Comparison of ENCODE assay signal across 19 cellular contexts in the genomic region with DNA sequence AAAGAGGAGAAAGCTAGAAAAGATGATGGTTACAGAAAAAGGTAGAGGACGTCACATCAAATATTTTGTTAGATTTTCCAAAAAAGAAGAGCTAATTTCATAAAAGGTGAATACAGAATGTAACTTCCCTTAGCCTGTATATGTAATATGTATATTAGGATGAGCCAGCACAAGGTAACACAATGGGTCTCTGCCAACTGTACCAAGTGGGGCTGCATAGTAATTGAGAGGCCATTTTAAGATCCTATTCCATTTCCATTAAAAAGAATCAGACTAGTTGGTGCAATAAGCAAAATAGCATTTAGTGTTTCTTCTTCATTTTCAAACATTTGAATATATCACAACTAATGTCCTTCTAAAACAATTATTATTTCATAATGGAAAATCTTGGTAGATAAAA.
DNase-seq lines count a peak whose midpoint lies in the region; ATAC-seq, FAIRE-seq and TF ChIP-seq lines count a peak whose summit lies in the region.
"Had no signal": no experiment of that assay in that cellular context is flagged by ENCODE, and none has a peak within 500 bp of the region (broad histone marks: within the 10 kb centered on the region; RNA-seq: fewer than 3 reads in every experiment).

No MANE protein-coding gene starts in this region.

- H3K27ac ChIP-seq in mammary epithelial cell (ENCODE audit: insufficient read depth, low read depth, low read length) (no peak overlapping the region), keratinocyte (ENCODE audit: control insufficient read depth, insufficient read depth, low read length) (peak overlapping the region; percentile 86), MM.1S (ENCODE audit: low read length) (no peak overlapping the region)

- peaks cover 5% of the 10 kb centered on the region for H3K36me3 Mint-ChIP-seq in Calu3 (ENCODE audit: insufficient read depth, unreplicated experiment)
- H3K36me3 Mint-ChIP-seq in activated naive CD4-positive, alpha-beta T cell treated with anti-CD3 and anti-CD28 coated beads, Interleukin-2, amount 50 U/mL, for 72 hours: no peaks in the 10 kb centered on the region
- H3K36me3 Mint-ChIP-seq: CD4-positive, CD25-positive, alpha-beta regulatory T cell had no signal

- ATAC-seq in activated naive CD4-positive, alpha-beta T cell treated with anti-CD3 and anti-CD28 coated beads, Interleukin-2, amount 50 U/mL, for 72 hours: no peak
- ATAC-seq: K562 had no signal

- H2AFZ ChIP-seq in mammary epithelial cell (ENCODE audit: low read depth, low read length) (no peak overlapping the region), keratinocyte (ENCODE audit: control insufficient read depth, low read length) (peak overlapping the region; percentile 56), MM.1S (ENCODE audit: low read length) (no peak overlapping the region)

- intact Hi-C loops in Calu3 (cut with micrococcal nuclease; ENCODE audit: unreplicated experiment): no loop called here
- intact Hi-C loops in mammary epithelial cell (cut with micrococcal nuclease): no loop called here

- peaks cover 36% of the 10 kb centered on the region for H3K4me1 Mint-ChIP-seq in Calu3 (ENCODE audit: low read depth, unreplicated experiment)
- H3K4me1 Mint-ChIP-seq: B cell had no signal

- no peak for DNase-seq in Calu3
- peak; percentile 36 for DNase-seq in NCI-H69 (lab: John Stamatoyannopoulos, UW)
- no peak for DNase-seq in mammary epithelial cell
- DNase-seq in keratinocyte (ENCODE audit: low read depth, low spot score): no peak
- no peak for DNase-seq in MM.1S
- DNase-seq in HUDEP-2 (lab: John Stamatoyannopoulos, UW; ENCODE audit: unreplicated experiment in 76 of 76): no peak
- DNase-seq in activated naive CD4-positive, alpha-beta T cell treated with anti-CD3 and anti-CD28 coated beads, Interleukin-2, amount 50 U/mL, for 72 hours (ENCODE audit: low spot score in 2 of 2): no peak
- DNase-seq: CD4-positive, CD25-positive, alpha-beta regulatory T cell; COR-L47; GF-D8; H9; NCI-H1105 treated with DMSO at 0.1 percent for 48 hours; NCI-H1694 treated with DMSO at 0.1 percent for 48 hours; NCI-H2107; NCI-H524 treated with DMSO at 0.1 percent for 48 hours; NK-92 treated with Interleukin-12 subunit alpha and Interleukin-12 subunit beta, amount 100 ng/mL, for 24 hours; SHP77 treated with DMSO at 0.1 percent for 48 hours had no signal

- no peaks in the 10 kb centered on the region for H3K36me3 ChIP-seq in mammary epithelial cell (ENCODE audit: insufficient read depth, low read length)
- H3K36me3 ChIP-seq in keratinocyte (ENCODE audit: control insufficient read depth in 2 of 2, extremely low read depth in 1 of 2, insufficient read depth in 2 of 2, low read length in 2 of 2): no peaks in the 10 kb centered on the region
- H3K36me3 ChIP-seq in MM.1S (replicated peaks; ENCODE audit: insufficient read depth, low read length): no peaks in the 10 kb centered on the region

- H3K9me3 ChIP-seq in mammary epithelial cell (replicated peaks; ENCODE audit: insufficient read depth, low read length) (no peaks in the 10 kb centered on the region), keratinocyte (ENCODE audit: control insufficient read depth, low read depth, low read length) (no peaks in the 10 kb centered on the region), MM.1S (replicated peaks; ENCODE audit: insufficient read depth, low read length) (no peaks in the 10 kb centered on the region)

- H3K9ac ChIP-seq in mammary epithelial cell (ENCODE audit: insufficient read depth, low read length) (no peak overlapping the region), keratinocyte (ENCODE audit: control insufficient read depth, extremely low read depth, insufficient read depth, low read length) (no peak overlapping the region), MM.1S (ENCODE audit: low read length) (no peak overlapping the region)

- H3K79me2 ChIP-seq in mammary epithelial cell (ENCODE audit: insufficient read depth, low read length) (no peaks in the 10 kb centered on the region), keratinocyte (ENCODE audit: control insufficient read depth, insufficient read depth, low read length) (no peaks in the 10 kb centered on the region), MM.1S (ENCODE audit: low read length) (no peaks in the 10 kb centered on the region)

- in situ Hi-C loops in mammary epithelial cell (cut with MboI; ENCODE audit: low sequenced_read_pairs in 2 of 2): no loop called here

- no peaks in the 10 kb centered on the region for H3K9me2 ChIP-seq in MM.1S (replicated peaks; ENCODE audit: insufficient read depth, low read length)

- H3K4me1 ChIP-seq in mammary epithelial cell (ENCODE audit: insufficient read depth, low read length) (peaks cover 38% of the 10 kb centered on the region), keratinocyte (ENCODE audit: control insufficient read depth, extremely low read depth, insufficient read depth, low read length) (peaks cover 50% of the 10 kb centered on the region), MM.1S (ENCODE audit: low read length) (peaks cover 20% of the 10 kb centered on the region)

- H3K27me3 Mint-ChIP-seq in Calu3 (ENCODE audit: unreplicated experiment): no peaks in the 10 kb centered on the region
- H3K27me3 Mint-ChIP-seq: B cell; CD4-positive, CD25-positive, alpha-beta regulatory T cell had no signal

- H3K4me3 ChIP-seq in mammary epithelial cell (replicated peaks in 1 of 3; ENCODE audit: insufficient read depth in 1 of 3, low read depth in 2 of 3, low read length in 3 of 3): no peak overlapping the region
- no peak overlapping the region for H3K4me3 ChIP-seq in keratinocyte (ENCODE audit: control insufficient read depth in 2 of 3, extremely low read depth in 1 of 3, insufficient read depth in 2 of 3, low read depth in 1 of 3, low read length in 3 of 3)
- H3K4me3 ChIP-seq in MM.1S (ENCODE audit: low read length): no peak overlapping the region
- H3K4me3 ChIP-seq: K562 had no signal

- dilution Hi-C loops in mammary epithelial cell (cut with HindIII; ENCODE audit: low sequenced_read_pairs) (no loop called here), keratinocyte (cut with MboI; ENCODE audit: extremely low pct_ligation_motif_present, low sequenced_read_pairs) (no loop called here)

- CTCF ChIA-PET in Calu3 (lab: Charles Lee) (no interaction called here), mammary epithelial cell (lab: Charles Lee; ENCODE audit: low non-redundant PET) (no interaction called here)

- 95% methylated on average over 1 of the region's 1 CpG for WGBS in mammary epithelial cell (ENCODE audit: low coverage, missing lambda C conversion rate)

- H4K20me1 ChIP-seq in mammary epithelial cell (ENCODE audit: insufficient read depth, low read length) (no peaks in the 10 kb centered on the region), keratinocyte (ENCODE audit: control insufficient read depth, extremely low read depth, insufficient read depth, low read length) (no peaks in the 10 kb centered on the region), MM.1S (ENCODE audit: insufficient read depth, low read length) (no peaks in the 10 kb centered on the region)

- peak overlapping the region; percentile 94 for H3K27ac Mint-ChIP-seq in Calu3 (ENCODE audit: unreplicated experiment)
- H3K27ac Mint-ChIP-seq in activated naive CD4-positive, alpha-beta T cell treated with anti-CD3 and anti-CD28 coated beads, Interleukin-2, amount 50 U/mL, for 72 hours: no peak overlapping the region
- H3K27ac Mint-ChIP-seq: B cell; CD4-positive, CD25-positive, alpha-beta regulatory T cell; H9 had no signal

- no peak for FAIRE-seq in keratinocyte (lab: Jason Lieb, UNC)
- FAIRE-seq: K562 had no signal

- H3K9me1 ChIP-seq in keratinocyte (ENCODE audit: control insufficient read depth, extremely low read depth, insufficient read depth, low read length): no peaks in the 10 kb centered on the region

- peaks cover 15% of the 10 kb centered on the region for H3F3A ChIP-seq in MM.1S (ENCODE audit: insufficient read depth, low read length)

- peaks cover 2% of the 10 kb centered on the region for H3K9me3 Mint-ChIP-seq in Calu3 (ENCODE audit: low read depth, unreplicated experiment)
- H3K9me3 Mint-ChIP-seq in activated naive CD4-positive, alpha-beta T cell treated with anti-CD3 and anti-CD28 coated beads, Interleukin-2, amount 50 U/mL, for 72 hours: no peaks in the 10 kb centered on the region

- peak overlapping the region; percentile 36 for H3K4me2 ChIP-seq in mammary epithelial cell (ENCODE audit: insufficient read depth, low read depth, low read length)
- H3K4me2 ChIP-seq in keratinocyte (ENCODE audit: control insufficient read depth, extremely low read depth, insufficient read depth, low read depth, low read length): no peak overlapping the region
- H3K4me2 ChIP-seq in MM.1S (ENCODE audit: low read depth, low read length): no peak overlapping the region

- TF ChIP-seq CTCF in Calu3 (IDR thresholded peaks at IDR 0.05; ENCODE audit: unreplicated experiment) (no peak), mammary epithelial cell (conservative IDR thresholded peaks at IDR 0.05 in 1 of 2, IDR thresholded peaks at IDR 0.05 in 1 of 2; ENCODE audit: extremely low read depth in 1 of 2, insufficient read depth in 1 of 2, low read depth in 1 of 2, low read length in 2 of 2) (no peak), keratinocyte (optimal IDR thresholded peaks at IDR 0.05 in 1 of 3, IDR thresholded peaks at IDR 0.05 in 1 of 3, conservative IDR thresholded peaks at IDR 0.05 in 1 of 3; ENCODE audit: extremely low read depth in 1 of 3, insufficient read depth in 2 of 3, low read length in 3 of 3) (no peak), MM.1S (IDR thresholded peaks at IDR 0.05; ENCODE audit: low read length) (no peak)

- H3K4me3 Mint-ChIP-seq in Calu3 (ENCODE audit: low read depth, unreplicated experiment): no peak overlapping the region
- H3K4me3 Mint-ChIP-seq: B cell; CD4-positive, CD25-positive, alpha-beta regulatory T cell; H9 had no signal

- H3K27me3 ChIP-seq in mammary epithelial cell (ENCODE audit: insufficient read depth, low read length): no peaks in the 10 kb centered on the region
- no peaks in the 10 kb centered on the region for H3K27me3 ChIP-seq in keratinocyte (ENCODE audit: control insufficient read depth, extremely low read depth, insufficient read depth, low read length)
- H3K27me3 ChIP-seq in MM.1S (replicated peaks; ENCODE audit: insufficient read depth, low read length): no peaks in the 10 kb centered on the region

- BruUV-seq in Calu3 (replicated peaks; lab: Mats Ljungman, UMichigan) (no TSS peak), mammary epithelial cell (replicated peaks; lab: Mats Ljungman, UMichigan) (no TSS peak)
